Comparison of ENCODE assay signal across 8 cellular contexts in the genomic region with DNA sequence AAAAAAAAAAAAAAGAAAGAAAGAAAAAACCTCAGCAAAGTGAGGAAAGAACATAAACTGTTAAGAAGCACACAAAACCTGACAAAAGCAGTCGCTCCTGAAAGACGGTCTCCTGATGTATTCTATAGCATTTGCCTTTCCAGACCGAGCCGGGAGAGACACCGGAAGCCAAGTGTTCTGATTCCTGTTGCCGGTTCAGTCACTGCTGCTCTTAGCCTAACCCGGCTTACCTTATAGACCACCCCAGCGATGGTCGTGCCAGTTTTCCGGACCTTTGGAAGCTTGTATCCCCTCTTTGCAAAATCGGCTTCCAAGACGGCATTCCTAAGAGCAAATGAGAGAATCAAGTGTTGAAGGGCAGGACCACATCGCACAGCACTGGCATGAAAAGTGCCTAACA. TPM values are rescaled to one million over a fixed set of nuclear protein-coding genes. Genes with fewer than 3 reads are reported as not detected.
DNase-seq lines count a peak whose midpoint lies in the region; ATAC-seq, FAIRE-seq and TF ChIP-seq lines count a peak whose summit lies in the region.

No MANE protein-coding gene starts in this region.

- TF ChIP-seq POLR2A in A549 (IDR thresholded peaks at IDR 0.05; ENCODE audit: low read length) (no peak), breast epithelium (IDR thresholded peaks at IDR 0.05) (no peak)

- H3K27me3 ChIP-seq in HL-60 (ENCODE audit: insufficient read depth, poor library complexity, severe bottlenecking) (no peaks in the 10 kb centered on the region), breast epithelium (no peaks in the 10 kb centered on the region), mucosa of stomach (ENCODE audit: control insufficient read depth, insufficient read depth, low read length) (no peaks in the 10 kb centered on the region)

- peaks cover 12% of the 10 kb centered on the region for H3K36me3 ChIP-seq in breast epithelium
- no peaks in the 10 kb centered on the region for H3K36me3 ChIP-seq in mucosa of stomach (ENCODE audit: control insufficient read depth, insufficient read depth, low read length)

- no peak for ATAC-seq in A549

- H3K9me3 ChIP-seq in A549 (0 out of 3 replicates have a peak, but pooled peaks cover 3% of the 10 kb centered on the region), breast epithelium (no peaks in the 10 kb centered on the region), mucosa of stomach (ENCODE audit: control insufficient read depth, low read length) (no peaks in the 10 kb centered on the region)

- peak overlapping the region; percentile 84 for H3K9ac ChIP-seq in mucosa of stomach (ENCODE audit: low read length)

- H3K4me1 ChIP-seq in A549 (peaks cover 41% of the 10 kb centered on the region), breast epithelium (peaks cover 0 to 7% of the 10 kb centered on the region in 2 donors), mucosa of stomach (ENCODE audit: control insufficient read depth, insufficient read depth, low read length) (peaks cover 5% of the 10 kb centered on the region)

- DNase-seq in A549 (ENCODE audit: low read depth in 1 of 2, low spot score in 1 of 2) (no peak), HL-60 (ENCODE audit: low read depth in 1 of 2, low spot score in 1 of 2) (no peak), breast epithelium (ENCODE audit: low spot score in 2 of 2) (no peak), NCI-H1048 (lab: John Stamatoyannopoulos, UW) (no peak), NCI-H446 (lab: John Stamatoyannopoulos, UW) (no peak), NOMO-1 treated with DMSO at 0.1 percent for 48 hours (lab: John Stamatoyannopoulos, UW; ENCODE audit: unreplicated experiment) (no peak)
- DNase-seq in activated effector memory CD4-positive, alpha-beta T cell treated with Interleukin-2 at 50 U/mL for 16 hours: no peak

- H3K4me2 ChIP-seq in A549: peak overlapping the region; percentile 98

- peak overlapping the region; percentile 70 to 91 for H3K27ac ChIP-seq in A549
- peak overlapping the region; percentile 70 for H3K27ac ChIP-seq in HL-60 (replicated peaks)
- peak overlapping the region in 1 of 2 donors; percentile 75 for H3K27ac ChIP-seq in breast epithelium

- TF ChIP-seq CTCF in A549 (IDR thresholded peaks at IDR 0.05) (no peak), HL-60 (IDR thresholded peaks at IDR 0.05; ENCODE audit: insufficient read depth, low read length) (no peak), breast epithelium (IDR thresholded peaks at IDR 0.05) (no peak)

- TF ChIP-seq RAD21 in A549 (conservative IDR thresholded peaks at IDR 0.05 in 1 of 2, IDR thresholded peaks at IDR 0.05 in 1 of 2): no peak

- no peak for FAIRE-seq in A549 (lab: Jason Lieb, UNC)

- H3K4me3 ChIP-seq in A549 (peak overlapping the region; percentile 80), HL-60 (replicated peaks; ENCODE audit: insufficient read depth, low read length) (peak overlapping the region; percentile 87), breast epithelium (peak overlapping the region; percentile 85 to 94 (median 86)), mucosa of stomach (ENCODE audit: low read length) (peak overlapping the region; percentile 70)

- CTCF ChIA-PET in A549 (lab: Yijun Ruan, JAX): interaction anchor here (1.0 to 26.5 kb wide), 6 partner anchors 22 to 247 kb away, joined by 3 to 429 read pairs (median 6); no protein-coding TSS in a partner anchor

- POLR2A ChIA-PET in A549 (lab: Yijun Ruan, JAX): no interaction called here

- no peak for TF ChIP-seq EP300 in A549 (IDR thresholded peaks at IDR 0.05)

- 2% methylated on average over 13 of the region's 13 CpGs for WGBS in A549 (ENCODE audit: missing lambda C conversion rate)

- intact Hi-C loops in breast epithelium (cut with DNase I; ENCODE audit: low total_unique reads): no loop called here

TF ChIP-seq in A549, 52 proteins besides CTCF, POLR2A, EP300 and RAD21:
- TF ChIP-seq, protein P1, sequence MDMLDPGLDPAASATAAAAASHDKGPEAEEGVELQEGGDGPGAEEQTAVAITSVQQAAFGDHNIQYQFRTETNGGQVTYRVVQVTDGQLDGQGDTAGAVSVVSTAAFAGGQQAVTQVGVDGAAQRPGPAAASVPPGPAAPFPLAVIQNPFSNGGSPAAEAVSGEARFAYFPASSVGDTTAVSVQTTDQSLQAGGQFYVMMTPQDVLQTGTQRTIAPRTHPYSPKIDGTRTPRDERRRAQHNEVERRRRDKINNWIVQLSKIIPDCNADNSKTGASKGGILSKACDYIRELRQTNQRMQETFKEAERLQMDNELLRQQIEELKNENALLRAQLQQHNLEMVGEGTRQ (IDR thresholded peaks at IDR 0.05): no peak
- TF ChIP-seq, protein P2, sequence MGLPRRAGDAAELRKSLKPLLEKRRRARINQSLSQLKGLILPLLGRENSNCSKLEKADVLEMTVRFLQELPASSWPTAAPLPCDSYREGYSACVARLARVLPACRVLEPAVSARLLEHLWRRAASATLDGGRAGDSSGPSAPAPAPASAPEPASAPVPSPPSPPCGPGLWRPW (IDR thresholded peaks at IDR 0.05): no peak
- TF ChIP-seq GATA3 (IDR thresholded peaks at IDR 0.05; ENCODE audit: borderline replicate concordance) (no peak), RFX5 (IDR thresholded peaks at IDR 0.05) (no peak)

RNA-seq across cellular contexts. Expression of a gene that starts 0.6 kb away (rescaled TPM):
- polyA plus RNA-seq in A549 (2011; rRNA removed): 418 and 429 TPM in 2 replicates
- 371 and 377 TPM in 2 replicates for polyA plus RNA-seq in A549 (2012; cell fraction: cytosol; rRNA removed)
- polyA plus RNA-seq in A549 (2012; cell fraction: nucleus; rRNA removed): 156 and 229 TPM in 2 replicates
- polyA plus RNA-seq in A549 (2017; fragmentation: RNase III; extraction: RNeasy Plus Mini Kit Qiagen cat#74134 plus additional on column Dnase treatment): 312 to 345 TPM (median 332 TPM) in 3 replicates
- polyA minus RNA-seq in A549 (2011; rRNA and poly(A)+ RNA removed): 209 and 238 TPM in 2 replicates
- 100 to 1,000 TPM; 157 to 206 (median 162) TPM for total RNA-seq in breast epithelium

RNA-seq across cellular contexts. Expression of a gene that starts 35.6 kb away (rescaled TPM):
- polyA plus RNA-seq in A549 (2011; rRNA removed) (not detected in 2 replicates), A549 (2017; fragmentation: RNase III; extraction: RNeasy Plus Mini Kit Qiagen cat#74134 plus additional on column Dnase treatment) (not detected in 3 replicates)
- polyA plus RNA-seq in A549 (2012; cell fraction: cytosol; rRNA removed): not detected in 2 replicates
- not detected in 2 replicates for polyA plus RNA-seq in A549 (2012; cell fraction: nucleus; rRNA removed)
- polyA minus RNA-seq in A549 (2011; rRNA and poly(A)+ RNA removed): not detected in 2 replicates
- total RNA-seq in breast epithelium: 1 to 10 TPM in 2 of 3 donors, not detected in 1; 2.6 to 2.9 TPM
